ENCODE assay signal across 1 cellular context in genomic region chr11:73729594-73730206, GRCh38.
TF ChIP-seq lines count a peak whose summit lies in the region.

No MANE protein-coding gene starts in this region.

TF ChIP-seq in GM12878, 131 proteins besides CTCF, POLR2A, EP300 and RAD21 (continued from another document):
- TF ChIP-seq BCL3 (IDR thresholded peaks at IDR 0.05; ENCODE audit: borderline replicate concordance, insufficient read depth, low read depth, low read length, poor library complexity, severe bottlenecking) (no peak), ZNF622 (IDR thresholded peaks at IDR 0.05) (no peak), EED (IDR thresholded peaks at IDR 0.05; ENCODE audit: low read depth) (no peak), ZNF592 (IDR thresholded peaks at IDR 0.05) (no peak), BMI1 (IDR thresholded peaks at IDR 0.05; ENCODE audit: borderline replicate concordance) (no peak), MTA3 (IDR thresholded peaks at IDR 0.05; ENCODE audit: borderline replicate concordance, low read length) (no peak), RELA (IDR thresholded peaks at IDR 0.05; ENCODE audit: borderline replicate concordance, partially characterized antibody) (no peak), ESRRA (IDR thresholded peaks at IDR 0.05; ENCODE audit: low read length) (no peak), KDM1A (IDR thresholded peaks at IDR 0.05; ENCODE audit: borderline replicate concordance) (no peak), FOXK2 (IDR thresholded peaks at IDR 0.05) (no peak), LARP7 (IDR thresholded peaks at IDR 0.05) (no peak), MAX (IDR thresholded peaks at IDR 0.05; ENCODE audit: low read depth, low read length) (no peak)
